In genomic region chr5:154193176-154193575, GRCh38 we compare ENCODE assay signal across 11 cellular contexts. TPM values are rescaled to one million over a fixed set of nuclear protein-coding genes. Genes with fewer than 3 reads are reported as not detected.
DNase-seq lines count a peak whose midpoint lies in the region; ATAC-seq and TF ChIP-seq lines count a peak whose summit lies in the region.
"Had no signal": no experiment of that assay in that cellular context is flagged by ENCODE, and none has a peak within 500 bp of the region (broad histone marks: within the 10 kb centered on the region; RNA-seq: fewer than 3 reads in every experiment).

No MANE protein-coding gene starts in this region.

- H3K27me3 Mint-ChIP-seq in activated CD4-positive, alpha-beta T cell treated with anti-CD3 and anti-CD28 coated beads, Interleukin-2, amount 10 ng/mL, durations not matched to agents 24 days and 14 days: peaks cover 5% of the 10 kb centered on the region
- peaks cover 8% of the 10 kb centered on the region for H3K27me3 Mint-ChIP-seq in activated CD4-positive, alpha-beta T cell treated with anti-CD3 and anti-CD28 coated beads for 36 hours
- H3K27me3 Mint-ChIP-seq in endodermal cell (ENCODE audit: insufficient read depth): peaks cover 28% of the 10 kb centered on the region
- H3K27me3 Mint-ChIP-seq in natural killer cell treated with Interleukin-12 subunit alpha and Interleukin-12 subunit beta and Interleukin-15 and Interleukin-18, amount 100 ng/mL, for 72 hours: no peaks in the 10 kb centered on the region
- H3K27me3 Mint-ChIP-seq: activated naive CD4-positive, alpha-beta T cell treated with anti-CD3 and anti-CD28 coated beads, Interleukin-2, amount 50 U/mL, for 24 hours had no signal

- TF ChIP-seq POLR2A in uterus (IDR thresholded peaks at IDR 0.05): no peak

- ATAC-seq in activated CD4-positive, alpha-beta T cell treated with anti-CD3 and anti-CD28 coated beads for 36 hours: no peak
- ATAC-seq in natural killer cell treated with Interleukin-12 subunit alpha and Interleukin-12 subunit beta and Interleukin-15 and Interleukin-18, amount 100 ng/mL, for 72 hours: no peak
- ATAC-seq in HG03159 (IDR thresholded peaks at IDR 0.05; ENCODE audit: unreplicated experiment): no peak

- H3K27me3 ChIP-seq in endodermal cell (ENCODE audit: control insufficient read depth, insufficient read depth, low read length, poor library complexity, severe bottlenecking) (peaks cover 17% of the 10 kb centered on the region), uterus (no peaks in the 10 kb centered on the region)

- peak overlapping the region; percentile 96 for H3K4me3 Mint-ChIP-seq in activated CD4-positive, alpha-beta T cell treated with anti-CD3 and anti-CD28 coated beads, Interleukin-2, amount 10 ng/mL, durations not matched to agents 24 days and 14 days
- H3K4me3 Mint-ChIP-seq in activated CD4-positive, alpha-beta T cell treated with anti-CD3 and anti-CD28 coated beads for 36 hours: no peak overlapping the region
- H3K4me3 Mint-ChIP-seq in endodermal cell: no peak overlapping the region
- peak overlapping the region; percentile 96 for H3K4me3 Mint-ChIP-seq in natural killer cell treated with Interleukin-12 subunit alpha and Interleukin-12 subunit beta and Interleukin-15 and Interleukin-18, amount 100 ng/mL, for 72 hours

- H3K9me3 ChIP-seq in endodermal cell (ENCODE audit: control insufficient read depth, low read length) (no peaks in the 10 kb centered on the region), uterus (no peaks in the 10 kb centered on the region)

- intact Hi-C loops in activated CD4-positive, alpha-beta T cell treated with anti-CD3 and anti-CD28 coated beads, Interleukin-2, amount 10 ng/mL, durations not matched to agents 24 days and 14 days (cut with micrococcal nuclease): loop anchor here (5.0 to 10.0 kb wide), 2 partner anchors 564 to 662 kb away; partner anchors contain the start of genes CNOT8, FAXDC2 and LARP1
- intact Hi-C loops in activated CD4-positive, alpha-beta T cell treated with anti-CD3 and anti-CD28 coated beads for 36 hours (cut with DNase I, micrococcal nuclease): loop anchor here (5.0 kb wide), 3 partner anchors 564 to 749 kb away; partner anchors contain the start of genes CNOT8 (in 1 of the 2), LARP1 (in 1 of the 2) and MRPL22 (in 1 of the 2)
- intact Hi-C loops in uterus (cut with DNase I; ENCODE audit: low total_unique reads): no loop called here

- peaks cover 68% of the 10 kb centered on the region for H3K4me1 Mint-ChIP-seq in activated CD4-positive, alpha-beta T cell treated with anti-CD3 and anti-CD28 coated beads, Interleukin-2, amount 10 ng/mL, durations not matched to agents 24 days and 14 days
- peaks cover 55% of the 10 kb centered on the region for H3K4me1 Mint-ChIP-seq in activated CD4-positive, alpha-beta T cell treated with anti-CD3 and anti-CD28 coated beads for 36 hours
- H3K4me1 Mint-ChIP-seq in endodermal cell: peaks cover 67% of the 10 kb centered on the region
- H3K4me1 Mint-ChIP-seq in natural killer cell treated with Interleukin-12 subunit alpha and Interleukin-12 subunit beta and Interleukin-15 and Interleukin-18, amount 100 ng/mL, for 72 hours (ENCODE audit: low read depth in 2 of 2): peaks cover 50 to 60% of the 10 kb centered on the region in 2 donors

- H3K27ac ChIP-seq in endodermal cell (ENCODE audit: low read depth, low read length): no peak overlapping the region
- H3K27ac ChIP-seq in uterus: peak overlapping the region; percentile 14 to 27

- no peak for TF ChIP-seq CTCF in endodermal cell (conservative IDR thresholded peaks at IDR 0.05)
- no peak for TF ChIP-seq CTCF in uterus (IDR thresholded peaks at IDR 0.05)

- 71 to 76% methylated on average over 2 of the region's 2 CpGs for WGBS in endodermal cell (ENCODE audit: insufficient coverage in 1 of 2, insufficient read length in 1 of 2), 2 experiments

- H3K4me3 ChIP-seq in endodermal cell (ENCODE audit: low read length) (peak overlapping the region; percentile 94), uterus (no peak overlapping the region)

- H3K4me1 ChIP-seq in endodermal cell (ENCODE audit: control insufficient read depth, insufficient read depth, low read length) (peaks cover 42% of the 10 kb centered on the region), uterus (peaks cover 4 to 10% of the 10 kb centered on the region in 2 donors)

- no peak for DNase-seq in activated CD4-positive, alpha-beta T cell treated with anti-CD3 and anti-CD28 coated beads, Interleukin-2, amount 10 ng/mL, durations not matched to agents 24 days and 14 days
- DNase-seq in activated CD4-positive, alpha-beta T cell treated with anti-CD3 and anti-CD28 coated beads for 36 hours: no peak
- DNase-seq in endodermal cell: no peak
- DNase-seq in natural killer cell treated with Interleukin-12 subunit alpha and Interleukin-12 subunit beta and Interleukin-15 and Interleukin-18, amount 100 ng/mL, for 72 hours (ENCODE audit: low spot score): no peak
- DNase-seq in uterus: peak in 1 of 2 donors; percentile 38
- no peak for DNase-seq in NCI-H526 treated with DMSO at 0.1 percent for 48 hours (lab: John Stamatoyannopoulos, UW)
- no peak for DNase-seq in ecto neural progenitor cell (ENCODE audit: low spot score)
- DNase-seq: 8988T, islet precursor cell had no signal

- no peak overlapping the region for H3K27ac Mint-ChIP-seq in activated CD4-positive, alpha-beta T cell treated with anti-CD3 and anti-CD28 coated beads, Interleukin-2, amount 10 ng/mL, durations not matched to agents 24 days and 14 days
- H3K27ac Mint-ChIP-seq in activated CD4-positive, alpha-beta T cell treated with anti-CD3 and anti-CD28 coated beads for 36 hours: no peak overlapping the region
- H3K27ac Mint-ChIP-seq in endodermal cell: no peak overlapping the region
- H3K27ac Mint-ChIP-seq in natural killer cell treated with Interleukin-12 subunit alpha and Interleukin-12 subunit beta and Interleukin-15 and Interleukin-18, amount 100 ng/mL, for 72 hours: peak overlapping the region; percentile 77 to 95
- H3K27ac Mint-ChIP-seq: activated naive CD4-positive, alpha-beta T cell treated with anti-CD3 and anti-CD28 coated beads, Interleukin-2, amount 50 U/mL, for 24 hours had no signal

- no peaks in the 10 kb centered on the region for H3K9me3 Mint-ChIP-seq in activated CD4-positive, alpha-beta T cell treated with anti-CD3 and anti-CD28 coated beads, Interleukin-2, amount 10 ng/mL, durations not matched to agents 24 days and 14 days
- H3K9me3 Mint-ChIP-seq in activated CD4-positive, alpha-beta T cell treated with anti-CD3 and anti-CD28 coated beads for 36 hours (ENCODE audit: low read depth): no peaks in the 10 kb centered on the region
- H3K9me3 Mint-ChIP-seq in endodermal cell: no peaks in the 10 kb centered on the region
- H3K9me3 Mint-ChIP-seq in natural killer cell treated with Interleukin-12 subunit alpha and Interleukin-12 subunit beta and Interleukin-15 and Interleukin-18, amount 100 ng/mL, for 72 hours: no peaks in the 10 kb centered on the region
- H3K9me3 Mint-ChIP-seq: activated naive CD4-positive, alpha-beta T cell treated with anti-CD3 and anti-CD28 coated beads, Interleukin-2, amount 50 U/mL, for 24 hours had no signal

- H3K36me3 ChIP-seq in endodermal cell (ENCODE audit: control insufficient read depth, insufficient read depth, low read length): peaks cover 30% of the 10 kb centered on the region
- no peaks in the 10 kb centered on the region for H3K36me3 ChIP-seq in uterus

- POLR2A ChIA-PET in activated CD4-positive, alpha-beta T cell treated with anti-CD3 and anti-CD28 coated beads for 36 hours (lab: Charles Lee): interaction anchor here (0.7 kb wide), 1 partner anchor 213 kb away, joined by 4 read pairs; no protein-coding TSS in a partner anchor

- H3K9ac ChIP-seq in endodermal cell (ENCODE audit: extremely low read depth, low read length, poor library complexity, severe bottlenecking): no peak overlapping the region

- CTCF ChIA-PET in activated CD4-positive, alpha-beta T cell treated with anti-CD3 and anti-CD28 coated beads for 36 hours (lab: Charles Lee): interaction anchor here (0.6 to 3.1 kb wide), 8 partner anchors 8 to 228 kb away, joined by 3 to 18 read pairs (median 4); no protein-coding TSS in a partner anchor

- H3K36me3 Mint-ChIP-seq in activated CD4-positive, alpha-beta T cell treated with anti-CD3 and anti-CD28 coated beads, Interleukin-2, amount 10 ng/mL, durations not matched to agents 24 days and 14 days (ENCODE audit: low read depth): peaks cover 35% of the 10 kb centered on the region
- peaks cover 16% of the 10 kb centered on the region for H3K36me3 Mint-ChIP-seq in activated CD4-positive, alpha-beta T cell treated with anti-CD3 and anti-CD28 coated beads for 36 hours (ENCODE audit: low read depth)
- peaks cover 7% of the 10 kb centered on the region for H3K36me3 Mint-ChIP-seq in endodermal cell (ENCODE audit: low read depth)
- H3K36me3 Mint-ChIP-seq in natural killer cell treated with Interleukin-12 subunit alpha and Interleukin-12 subunit beta and Interleukin-15 and Interleukin-18, amount 100 ng/mL, for 72 hours: peaks cover 4% of the 10 kb centered on the region

RNA-seq across cellular contexts. Expression of gene GALNT10, which starts 2.6 kb away (rescaled TPM):
- total RNA-seq in activated CD4-positive, alpha-beta T cell treated with anti-CD3 and anti-CD28 coated beads, Interleukin-2, amount 10 ng/mL, durations not matched to agents 24 days and 14 days: 42.7 and 50.7 TPM in 2 replicates
- 10 to 100 TPM; 29.9 to 49.1 TPM for total RNA-seq in activated CD4-positive, alpha-beta T cell treated with anti-CD3 and anti-CD28 coated beads for 36 hours
- total RNA-seq in endodermal cell: 10 to 100 TPM; 30.2 to 43.4 TPM
- polyA plus RNA-seq in endodermal cell (2013, experiment 1 of 2): 25.0 TPM
- polyA plus RNA-seq in endodermal cell (2013, experiment 2 of 2): 25.7 TPM
- 10 to 100 TPM; 32.2 to 44.1 TPM for total RNA-seq in natural killer cell treated with Interleukin-12 subunit alpha and Interleukin-12 subunit beta and Interleukin-15 and Interleukin-18, amount 100 ng/mL, for 72 hours
- 10 to 100 TPM in 2 of 4 donors, 1 to 10 TPM in 2; 5.6 to 22.9 (median 14.4) TPM for total RNA-seq in uterus

Comparison
In these comparisons a context has a peak if more than half of its experiments do, and no peak if none do; other contexts are left out.
1. H3K4me3 Mint-ChIP-seq: peak in activated CD4-positive, alpha-beta T cell treated with anti-CD3 and anti-CD28 coated beads, Interleukin-2, amount 10 ng/mL, durations not matched to agents 24 days and 14 days (single experiment) and natural killer cell treated with Interleukin-12 subunit alpha and Interleukin-12 subunit beta and Interleukin-15 and Interleukin-18, amount 100 ng/mL, for 72 hours (single experiment); none in activated CD4-positive, alpha-beta T cell treated with anti-CD3 and anti-CD28 coated beads for 36 hours (single experiment) and endodermal cell (single experiment).
2. H3K27ac Mint-ChIP-seq: peak in natural killer cell treated with Interleukin-12 subunit alpha and Interleukin-12 subunit beta and Interleukin-15 and Interleukin-18, amount 100 ng/mL, for 72 hours (2 of 2); none in activated CD4-positive, alpha-beta T cell treated with anti-CD3 and anti-CD28 coated beads, Interleukin-2, amount 10 ng/mL, durations not matched to agents 24 days and 14 days (single experiment), activated CD4-positive, alpha-beta T cell treated with anti-CD3 and anti-CD28 coated beads for 36 hours (single experiment) and endodermal cell (single experiment).